17 cellular contexts compared by ENCODE assay signal in genomic region chr14:92385561-92385960, GRCh38.
DNase-seq lines count a peak whose midpoint lies in the region; TF ChIP-seq lines count a peak whose summit lies in the region.
"Had no signal": no experiment of that assay in that cellular context is flagged by ENCODE, and none has a peak within 500 bp of the region (broad histone marks: within the 10 kb centered on the region; RNA-seq: fewer than 3 reads in every experiment).

No MANE protein-coding gene starts in this region.

- no peak overlapping the region for H2AFZ ChIP-seq in neural progenitor cell (replicated peaks)
- H2AFZ ChIP-seq: GM23248 had no signal

- DNase-seq in NCI-H524 (lab: John Stamatoyannopoulos, UW) (peak; percentile 46 to 71), NCI-H524 treated with DMSO at 0.1 percent for 48 hours (lab: John Stamatoyannopoulos, UW) (no peak), NCI-H2171 (lab: John Stamatoyannopoulos, UW) (peak; percentile 19), NCI-H82 (lab: John Stamatoyannopoulos, UW) (peak; percentile 76), neural progenitor cell (ENCODE audit: low spot score) (no peak), SJCRH30 (no peak), NAMALWA (ENCODE audit: low spot score) (no peak)
- no peak for DNase-seq in stimulated activated CD4-positive, alpha-beta T cell treated with anti-CD3 and anti-CD28 coated beads, Interleukin-12 subunit alpha, Interleukin-12 subunit beta, amount 100 ng/mL, for 4 hours
- DNase-seq: ACHN; Calu3; CD4-positive, alpha-beta T cell; DMS153; DMS79 treated with DMSO at 0.1 percent for 48 hours; EL; GM23248; H9 had no signal

- no peak overlapping the region for H3K9ac ChIP-seq in neural progenitor cell
- H3K9ac ChIP-seq: BLaER1 treated with 17β-estradiol and CSF1 and Interleukin-3, amounts not matched to agents 10 nM and 100 nM; GM23248 had no signal

- H3K4me1 Mint-ChIP-seq in neural progenitor cell = peaks cover 18% of the 10 kb centered on the region

- H3K36me3 ChIP-seq in neural progenitor cell (no peaks in the 10 kb centered on the region), SJCRH30 (no peaks in the 10 kb centered on the region)
- H3K36me3 ChIP-seq: BLaER1 treated with 17β-estradiol and CSF1 and Interleukin-3, amounts not matched to agents 10 nM and 100 nM had no signal

- no peak for TF ChIP-seq CTCF in neural progenitor cell (IDR thresholded peaks at IDR 0.05)

- no peak overlapping the region for H3K4me2 ChIP-seq in neural progenitor cell

- H3K27me3 Mint-ChIP-seq in neural progenitor cell (ENCODE audit: insufficient read depth, low read depth) = peaks cover 23% of the 10 kb centered on the region
- H3K27me3 Mint-ChIP-seq: CD4-positive, alpha-beta T cell had no signal

- H3K9me3 ChIP-seq in neural progenitor cell (ENCODE audit: low read depth) (no peaks in the 10 kb centered on the region), SJCRH30 (replicated peaks) (no peaks in the 10 kb centered on the region)

- H4K20me1 ChIP-seq in neural progenitor cell (ENCODE audit: low read depth) = no peaks in the 10 kb centered on the region
- H4K20me1 ChIP-seq: BLaER1 treated with 17β-estradiol and CSF1 and Interleukin-3, amounts not matched to agents 10 nM and 100 nM had no signal

- no peaks in the 10 kb centered on the region for H3K4me1 ChIP-seq in neural progenitor cell
- no peaks in the 10 kb centered on the region for H3K4me1 ChIP-seq in SJCRH30

- H3K27ac ChIP-seq in neural progenitor cell (no peak overlapping the region), SJCRH30 (no peak overlapping the region)
- H3K27ac ChIP-seq: BLaER1 treated with 17β-estradiol and CSF1 and Interleukin-3, amounts not matched to agents 10 nM and 100 nM; GM23248 had no signal

- peak overlapping the region; percentile 46 for H3K4me3 Mint-ChIP-seq in neural progenitor cell
- H3K4me3 Mint-ChIP-seq: CD4-positive, alpha-beta T cell; H9 had no signal

- H3F3A ChIP-seq in neural progenitor cell (ENCODE audit: low read depth) = no peaks in the 10 kb centered on the region

- H3K4me3 ChIP-seq in neural progenitor cell (no peak overlapping the region), SJCRH30 (no peak overlapping the region)
- H3K4me3 ChIP-seq: BLaER1 treated with 17β-estradiol and CSF1 and Interleukin-3, amounts not matched to agents 10 nM and 100 nM; GM23248 had no signal

- no peaks in the 10 kb centered on the region for H3K27me3 ChIP-seq in neural progenitor cell
- H3K27me3 ChIP-seq in SJCRH30 = no peaks in the 10 kb centered on the region
- H3K27me3 ChIP-seq: BLaER1 treated with 17β-estradiol and CSF1 and Interleukin-3, amounts not matched to agents 10 nM and 100 nM had no signal

- H3K79me2 ChIP-seq in neural progenitor cell (ENCODE audit: low read depth) = no peaks in the 10 kb centered on the region

- no peak overlapping the region for H3K27ac Mint-ChIP-seq in neural progenitor cell
- H3K27ac Mint-ChIP-seq: CD4-positive, alpha-beta T cell; H9 had no signal

- H3K9me3 Mint-ChIP-seq in neural progenitor cell = no peaks in the 10 kb centered on the region
- H3K9me3 Mint-ChIP-seq: CD4-positive, alpha-beta T cell; H9 had no signal

- no peaks in the 10 kb centered on the region for H3K36me3 Mint-ChIP-seq in neural progenitor cell

Comparison
In these comparisons a context has a peak if more than half of its experiments do, and no peak if none do; other contexts are left out.
1. DNase-seq: peak in NCI-H524 (2 of 2), NCI-H2171 (single experiment) and NCI-H82 (single experiment); none in NCI-H524 treated with DMSO at 0.1 percent for 48 hours (single experiment), neural progenitor cell (single experiment), SJCRH30 (0 of 2), stimulated activated CD4-positive, alpha-beta T cell treated with anti-CD3 and anti-CD28 coated beads, Interleukin-12 subunit alpha, Interleukin-12 subunit beta, amount 100 ng/mL, for 4 hours (single experiment) and NAMALWA (single experiment).